ENCODE assay signal across 1 cellular context in genomic region chr2:11770531-11771188, GRCh38.
A peak's percentile ranks its signal among the peaks of the same experiment; 100 is the strongest.
TF ChIP-seq lines count a peak whose summit lies in the region.

No MANE protein-coding gene starts in this region.

TF ChIP-seq in K562, 482 proteins besides CTCF, POLR2A, EP300 and RAD21:
- TF ChIP-seq GABPB1 (CRISPR knock-in tag; IDR thresholded peaks at IDR 0.05) (no peak), NCOA2 (IDR thresholded peaks at IDR 0.05; ENCODE audit: partially characterized antibody in 2 of 2) (no peak), SREBF2 (CRISPR knock-in tag; IDR thresholded peaks at IDR 0.05) (no peak), ZNF3 (CRISPR knock-in tag; IDR thresholded peaks at IDR 0.05) (no peak), SMARCB1 (IDR thresholded peaks at IDR 0.05; ENCODE audit: insufficient read length, low read depth) (no peak), SUPT5H (IDR thresholded peaks at IDR 0.05) (no peak), RFX1 (IDR thresholded peaks at IDR 0.05) (no peak), COPS2 (conservative IDR thresholded peaks at IDR 0.05) (no peak), DMBX1 (CRISPR knock-in tag; IDR thresholded peaks at IDR 0.05; ENCODE audit: borderline replicate concordance) (no peak), STAT5B (CRISPR knock-in tag; IDR thresholded peaks at IDR 0.05) (no peak), ADNP (tag; IDR thresholded peaks at IDR 0.05) (no peak), SNIP1 (IDR thresholded peaks at IDR 0.05; ENCODE audit: low read depth) (no peak), BRD9 (IDR thresholded peaks at IDR 0.05; ENCODE audit: low read depth, partially characterized antibody) (no peak), MAFF (IDR thresholded peaks at IDR 0.05; ENCODE audit: low read length) (0 out of 2 replicates have a peak, but pooled peaks have one; percentile 40), BMI1 (IDR thresholded peaks at IDR 0.05; ENCODE audit: low read length) (no peak), C11orf30 (IDR thresholded peaks at IDR 0.05; ENCODE audit: low read depth) (peak; percentile 71), SPI1 (IDR thresholded peaks at IDR 0.05; ENCODE audit: borderline replicate concordance, low read depth, low read length) (no peak), RFX7 (CRISPR knock-in tag; IDR thresholded peaks at IDR 0.05) (no peak), ZNF384 (IDR thresholded peaks at IDR 0.05; ENCODE audit: low read depth, low read length) (no peak), MAFK (IDR thresholded peaks at IDR 0.05; ENCODE audit: low read length) (peak; percentile 17; the same call in 1 of the 2 replicates), HNRNPLL (IDR thresholded peaks at IDR 0.05; ENCODE audit: low read depth, low read length, poor library complexity, severe bottlenecking) (no peak), E2F6 (IDR thresholded peaks at IDR 0.05; ENCODE audit: borderline replicate concordance in 1 of 2, extremely low read depth in 1 of 2, insufficient read depth in 1 of 2, insufficient read length in 1 of 2, low read depth in 1 of 2, low read length in 1 of 2, poor library complexity in 1 of 2, severe bottlenecking in 1 of 2) (no peak), RBM34 (IDR thresholded peaks at IDR 0.05; ENCODE audit: borderline replicate concordance, insufficient read depth, low read length) (no peak), MITF (IDR thresholded peaks at IDR 0.05) (no peak), NFYB (IDR thresholded peaks at IDR 0.05; ENCODE audit: extremely low read depth, insufficient read length) (no peak), ZNF316 (IDR thresholded peaks at IDR 0.05) (peak; percentile 82), TAF7 (tag; IDR thresholded peaks at IDR 0.05) (no peak), HMG20A (CRISPR knock-in tag; conservative IDR thresholded peaks at IDR 0.05) (no peak), SRF (CRISPR knock-in tag; IDR thresholded peaks at IDR 0.05) (no peak), TAL1 (IDR thresholded peaks at IDR 0.05) (no peak), MAFG (tag; conservative IDR thresholded peaks at IDR 0.05) (peak; percentile 71), XRCC4 (IDR thresholded peaks at IDR 0.05; ENCODE audit: extremely low read depth, insufficient read depth, insufficient read length) (no peak), NFIC (IDR thresholded peaks at IDR 0.05) (no peak)
- TF ChIP-seq, protein P1, sequence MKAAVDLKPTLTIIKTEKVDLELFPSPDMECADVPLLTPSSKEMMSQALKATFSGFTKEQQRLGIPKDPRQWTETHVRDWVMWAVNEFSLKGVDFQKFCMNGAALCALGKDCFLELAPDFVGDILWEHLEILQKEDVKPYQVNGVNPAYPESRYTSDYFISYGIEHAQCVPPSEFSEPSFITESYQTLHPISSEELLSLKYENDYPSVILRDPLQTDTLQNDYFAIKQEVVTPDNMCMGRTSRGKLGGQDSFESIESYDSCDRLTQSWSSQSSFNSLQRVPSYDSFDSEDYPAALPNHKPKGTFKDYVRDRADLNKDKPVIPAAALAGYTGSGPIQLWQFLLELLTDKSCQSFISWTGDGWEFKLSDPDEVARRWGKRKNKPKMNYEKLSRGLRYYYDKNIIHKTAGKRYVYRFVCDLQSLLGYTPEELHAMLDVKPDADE (conservative IDR thresholded peaks at IDR 0.05; ENCODE audit: control insufficient read depth, low read depth, low read length): no peak
- TF ChIP-seq, protein P2, sequence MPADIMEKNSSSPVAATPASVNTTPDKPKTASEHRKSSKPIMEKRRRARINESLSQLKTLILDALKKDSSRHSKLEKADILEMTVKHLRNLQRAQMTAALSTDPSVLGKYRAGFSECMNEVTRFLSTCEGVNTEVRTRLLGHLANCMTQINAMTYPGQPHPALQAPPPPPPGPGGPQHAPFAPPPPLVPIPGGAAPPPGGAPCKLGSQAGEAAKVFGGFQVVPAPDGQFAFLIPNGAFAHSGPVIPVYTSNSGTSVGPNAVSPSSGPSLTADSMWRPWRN (IDR thresholded peaks at IDR 0.05; ENCODE audit: low read depth): no peak
- TF ChIP-seq, protein P3, sequence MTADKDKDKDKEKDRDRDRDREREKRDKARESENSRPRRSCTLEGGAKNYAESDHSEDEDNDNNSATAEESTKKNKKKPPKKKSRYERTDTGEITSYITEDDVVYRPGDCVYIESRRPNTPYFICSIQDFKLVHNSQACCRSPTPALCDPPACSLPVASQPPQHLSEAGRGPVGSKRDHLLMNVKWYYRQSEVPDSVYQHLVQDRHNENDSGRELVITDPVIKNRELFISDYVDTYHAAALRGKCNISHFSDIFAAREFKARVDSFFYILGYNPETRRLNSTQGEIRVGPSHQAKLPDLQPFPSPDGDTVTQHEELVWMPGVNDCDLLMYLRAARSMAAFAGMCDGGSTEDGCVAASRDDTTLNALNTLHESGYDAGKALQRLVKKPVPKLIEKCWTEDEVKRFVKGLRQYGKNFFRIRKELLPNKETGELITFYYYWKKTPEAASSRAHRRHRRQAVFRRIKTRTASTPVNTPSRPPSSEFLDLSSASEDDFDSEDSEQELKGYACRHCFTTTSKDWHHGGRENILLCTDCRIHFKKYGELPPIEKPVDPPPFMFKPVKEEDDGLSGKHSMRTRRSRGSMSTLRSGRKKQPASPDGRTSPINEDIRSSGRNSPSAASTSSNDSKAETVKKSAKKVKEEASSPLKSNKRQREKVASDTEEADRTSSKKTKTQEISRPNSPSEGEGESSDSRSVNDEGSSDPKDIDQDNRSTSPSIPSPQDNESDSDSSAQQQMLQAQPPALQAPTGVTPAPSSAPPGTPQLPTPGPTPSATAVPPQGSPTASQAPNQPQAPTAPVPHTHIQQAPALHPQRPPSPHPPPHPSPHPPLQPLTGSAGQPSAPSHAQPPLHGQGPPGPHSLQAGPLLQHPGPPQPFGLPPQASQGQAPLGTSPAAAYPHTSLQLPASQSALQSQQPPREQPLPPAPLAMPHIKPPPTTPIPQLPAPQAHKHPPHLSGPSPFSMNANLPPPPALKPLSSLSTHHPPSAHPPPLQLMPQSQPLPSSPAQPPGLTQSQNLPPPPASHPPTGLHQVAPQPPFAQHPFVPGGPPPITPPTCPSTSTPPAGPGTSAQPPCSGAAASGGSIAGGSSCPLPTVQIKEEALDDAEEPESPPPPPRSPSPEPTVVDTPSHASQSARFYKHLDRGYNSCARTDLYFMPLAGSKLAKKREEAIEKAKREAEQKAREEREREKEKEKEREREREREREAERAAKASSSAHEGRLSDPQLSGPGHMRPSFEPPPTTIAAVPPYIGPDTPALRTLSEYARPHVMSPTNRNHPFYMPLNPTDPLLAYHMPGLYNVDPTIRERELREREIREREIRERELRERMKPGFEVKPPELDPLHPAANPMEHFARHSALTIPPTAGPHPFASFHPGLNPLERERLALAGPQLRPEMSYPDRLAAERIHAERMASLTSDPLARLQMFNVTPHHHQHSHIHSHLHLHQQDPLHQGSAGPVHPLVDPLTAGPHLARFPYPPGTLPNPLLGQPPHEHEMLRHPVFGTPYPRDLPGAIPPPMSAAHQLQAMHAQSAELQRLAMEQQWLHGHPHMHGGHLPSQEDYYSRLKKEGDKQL (CRISPR knock-in tag; IDR thresholded peaks at IDR 0.05; ENCODE audit: borderline replicate concordance): no peak
- TF ChIP-seq, protein P4, sequence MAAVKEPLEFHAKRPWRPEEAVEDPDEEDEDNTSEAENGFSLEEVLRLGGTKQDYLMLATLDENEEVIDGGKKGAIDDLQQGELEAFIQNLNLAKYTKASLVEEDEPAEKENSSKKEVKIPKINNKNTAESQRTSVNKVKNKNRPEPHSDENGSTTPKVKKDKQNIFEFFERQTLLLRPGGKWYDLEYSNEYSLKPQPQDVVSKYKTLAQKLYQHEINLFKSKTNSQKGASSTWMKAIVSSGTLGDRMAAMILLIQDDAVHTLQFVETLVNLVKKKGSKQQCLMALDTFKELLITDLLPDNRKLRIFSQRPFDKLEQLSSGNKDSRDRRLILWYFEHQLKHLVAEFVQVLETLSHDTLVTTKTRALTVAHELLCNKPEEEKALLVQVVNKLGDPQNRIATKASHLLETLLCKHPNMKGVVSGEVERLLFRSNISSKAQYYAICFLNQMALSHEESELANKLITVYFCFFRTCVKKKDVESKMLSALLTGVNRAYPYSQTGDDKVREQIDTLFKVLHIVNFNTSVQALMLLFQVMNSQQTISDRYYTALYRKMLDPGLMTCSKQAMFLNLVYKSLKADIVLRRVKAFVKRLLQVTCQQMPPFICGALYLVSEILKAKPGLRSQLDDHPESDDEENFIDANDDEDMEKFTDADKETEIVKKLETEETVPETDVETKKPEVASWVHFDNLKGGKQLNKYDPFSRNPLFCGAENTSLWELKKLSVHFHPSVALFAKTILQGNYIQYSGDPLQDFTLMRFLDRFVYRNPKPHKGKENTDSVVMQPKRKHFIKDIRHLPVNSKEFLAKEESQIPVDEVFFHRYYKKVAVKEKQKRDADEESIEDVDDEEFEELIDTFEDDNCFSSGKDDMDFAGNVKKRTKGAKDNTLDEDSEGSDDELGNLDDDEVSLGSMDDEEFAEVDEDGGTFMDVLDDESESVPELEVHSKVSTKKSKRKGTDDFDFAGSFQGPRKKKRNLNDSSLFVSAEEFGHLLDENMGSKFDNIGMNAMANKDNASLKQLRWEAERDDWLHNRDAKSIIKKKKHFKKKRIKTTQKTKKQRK (IDR thresholded peaks at IDR 0.05; ENCODE audit: borderline replicate concordance, low read depth, low read length): no peak
- TF ChIP-seq, protein P5, sequence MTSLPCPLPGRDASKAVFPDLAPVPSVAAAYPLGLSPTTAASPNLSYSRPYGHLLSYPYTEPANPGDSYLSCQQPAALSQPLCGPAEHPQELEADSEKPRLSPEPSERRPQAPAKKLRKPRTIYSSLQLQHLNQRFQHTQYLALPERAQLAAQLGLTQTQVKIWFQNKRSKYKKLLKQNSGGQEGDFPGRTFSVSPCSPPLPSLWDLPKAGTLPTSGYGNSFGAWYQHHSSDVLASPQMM (CRISPR knock-in tag; IDR thresholded peaks at IDR 0.05): no peak
